Comparison of ENCODE assay signal across 1 cellular context in genomic region chr1:200401263-200401662, GRCh38.
TF ChIP-seq lines count a peak whose summit lies in the region.

No MANE protein-coding gene starts in this region.

TF ChIP-seq in GM23338, 12 proteins besides CTCF, POLR2A, EP300 and RAD21 (continued from another document):
- TF ChIP-seq ZNF462 (CRISPR knock-in tag; IDR thresholded peaks at IDR 0.05), result no peak
